Comparison of ENCODE assay signal across 8 cellular contexts in genomic region chr11:67239795-67240574, GRCh38. TPM values are rescaled to one million over a fixed set of nuclear protein-coding genes. Genes with fewer than 3 reads are reported as not detected.
DNase-seq lines count a peak whose midpoint lies in the region; ATAC-seq and TF ChIP-seq lines count a peak whose summit lies in the region.

No MANE protein-coding gene starts in this region.

- H2BK120ac ChIP-seq in mesendoderm (ENCODE audit: low read depth, low read length) = peak overlapping the region; percentile 63

- H3K79me2 ChIP-seq in mesendoderm (ENCODE audit: control insufficient read depth, insufficient read depth, low read length) = peaks cover 37% of the 10 kb centered on the region

- H3K23ac ChIP-seq in mesendoderm (ENCODE audit: low read length) = peak overlapping the region; percentile 48

- H4K5ac ChIP-seq in mesendoderm (ENCODE audit: low read length) = no peak overlapping the region

- TSS peak; percentile 67 for BruUV-seq in Caco-2 (replicated peaks; lab: Mats Ljungman, UMichigan)

- no peak overlapping the region for H2BK15ac ChIP-seq in mesendoderm (replicated peaks; ENCODE audit: low read depth)

- CTCF ChIA-PET in Caco-2 (lab: Charles Lee) = interaction anchor here (0.5 to 3.5 kb wide), 27 partner anchors 8 to 1186 kb away, joined by 3 to 22 read pairs (median 4); partner anchors contain the start of genes ANKRD13D, DPP3, KDM2A and PPP1CA

- peak overlapping the region; percentile 80 for H3K18ac ChIP-seq in mesendoderm (ENCODE audit: low read length)

- H3K4me2 ChIP-seq in mesendoderm (ENCODE audit: low read length) = peak overlapping the region; percentile 41

- H3K4me3 ChIP-seq in Caco-2 (ENCODE audit: low read depth, low read length) (peak overlapping the region; percentile 46), endocrine pancreas (ENCODE audit: control insufficient read depth, insufficient read depth, low read length) (peak overlapping the region; percentile 81), mesendoderm (ENCODE audit: low read length) (peak overlapping the region; percentile 99)

- POLR2A ChIA-PET in Caco-2 (lab: Charles Lee) = interaction anchor here (0.6 to 2.7 kb wide), 35 partner anchors 8 to 1234 kb away, joined by 3 to 49 read pairs (median 3); partner anchors contain the start of genes ANKRD13D, GRK2, KDM2A and MRPL11

- TF ChIP-seq CTCF in Caco-2 (IDR thresholded peaks at IDR 0.05; ENCODE audit: insufficient read depth in 1 of 2, low read depth in 1 of 2, low read length in 1 of 2, severe bottlenecking in 1 of 2, unreplicated experiment in 1 of 2) = no peak

- H3K9ac ChIP-seq in endocrine pancreas (ENCODE audit: control insufficient read depth, insufficient read depth, low read length) (peak overlapping the region; percentile 99), mesendoderm (ENCODE audit: low read length) (peak overlapping the region; percentile 95)

- H3K27me3 ChIP-seq in Caco-2 (replicated peaks; ENCODE audit: control insufficient read depth, insufficient read depth, low read length) (no peaks in the 10 kb centered on the region), endocrine pancreas (ENCODE audit: control insufficient read depth, insufficient read depth, low read length) (no peaks in the 10 kb centered on the region), mesendoderm (ENCODE audit: insufficient read depth, low read length, poor library complexity) (no peaks in the 10 kb centered on the region)

- no peaks in the 10 kb centered on the region for H3K9me3 Mint-ChIP-seq in Caco-2 (ENCODE audit: unreplicated experiment)

- H3K56ac ChIP-seq in mesendoderm (ENCODE audit: low read length) = peak overlapping the region; percentile 97

- peaks cover 14% of the 10 kb centered on the region for H3K79me1 ChIP-seq in mesendoderm (ENCODE audit: low read length)

- intact Hi-C loops in Caco-2 (cut with micrococcal nuclease; ENCODE audit: unreplicated experiment) = loop anchor here (1.0 to 10.0 kb wide), 6 partner anchors 8 to 345 kb away; partner anchors contain the start of genes ANKRD13D, GSTP1 and KDM2A

- no peaks in the 10 kb centered on the region for H3K27me3 Mint-ChIP-seq in Caco-2 (ENCODE audit: insufficient read depth, unreplicated experiment)

- H3K36me3 Mint-ChIP-seq in Caco-2 (ENCODE audit: insufficient read depth, unreplicated experiment) = peaks cover 64% of the 10 kb centered on the region

- peaks cover 34% of the 10 kb centered on the region for H3K4me1 Mint-ChIP-seq in Caco-2 (ENCODE audit: low read depth, unreplicated experiment)

- H4K8ac ChIP-seq in mesendoderm (ENCODE audit: low read depth, low read length) = no peak overlapping the region

- peak overlapping the region; percentile 98 for H3K27ac Mint-ChIP-seq in Caco-2 (ENCODE audit: unreplicated experiment)

- ATAC-seq in GM21381 (IDR thresholded peaks at IDR 0.05; ENCODE audit: unreplicated experiment) = peak; percentile 81

- peak overlapping the region; percentile 96 for H3K4me3 Mint-ChIP-seq in Caco-2 (ENCODE audit: unreplicated experiment)

- H2BK5ac ChIP-seq in mesendoderm (ENCODE audit: low read length) = peak overlapping the region; percentile 71

- H3K27ac ChIP-seq in mesendoderm (ENCODE audit: low read depth, low read length) = peak overlapping the region; percentile 75

- H3K4ac ChIP-seq in mesendoderm (ENCODE audit: low read depth, low read length) = peak overlapping the region; percentile 92

- no CpG with 5 or more reads among the region's 31 CpGs for WGBS in mesendoderm (ENCODE audit: extremely low coverage, insufficient coverage, low lambda C conversion rate)

- H3K4me1 ChIP-seq in Caco-2 (peaks cover 30% of the 10 kb centered on the region), endocrine pancreas (ENCODE audit: control insufficient read depth, insufficient read depth, low read length) (peaks cover 8% of the 10 kb centered on the region), mesendoderm (ENCODE audit: control insufficient read depth, low read depth, low read length) (peaks cover 7% of the 10 kb centered on the region)

- H3K9me3 ChIP-seq in Caco-2 (no peaks in the 10 kb centered on the region), endocrine pancreas (ENCODE audit: control insufficient read depth, low read length) (no peaks in the 10 kb centered on the region)

- H3K36me3 ChIP-seq in Caco-2 (ENCODE audit: control insufficient read depth, insufficient read depth, low read length) = 0 out of 2 replicates have a peak, but pooled peaks cover 1% of the 10 kb centered on the region
- no peaks in the 10 kb centered on the region for H3K36me3 ChIP-seq in endocrine pancreas (ENCODE audit: control insufficient read depth, insufficient read depth, low read length)
- peaks cover 4% of the 10 kb centered on the region for H3K36me3 ChIP-seq in mesendoderm (ENCODE audit: control insufficient read depth, insufficient read depth, low read length)

- H2AK5ac ChIP-seq in mesendoderm (ENCODE audit: low read length) = peak overlapping the region; percentile 64

- DNase-seq in Caco-2 (peak; percentile 100), HUDEP-2 (lab: John Stamatoyannopoulos, UW; ENCODE audit: unreplicated experiment in 76 of 76) (peak in 75 of 76 experiments; percentile 54 to 98 (median 95)), NOMO-1 treated with dmso at 0.1 percent for 144 hours (lab: John Stamatoyannopoulos, UW; ENCODE audit: unreplicated experiment) (peak; percentile 99), mesendoderm (peak; percentile 100)
- DNase-seq in activated CD8-positive, alpha-beta memory T cell treated with anti-CD3 and anti-CD28 coated beads, Interleukin-2, amount 50 U/mL, for 1 hour (ENCODE audit: extremely low read depth) = peak; percentile 91
- DNase-seq in stimulated activated CD8-positive, alpha-beta memory T cell treated with anti-CD3 and anti-CD28 coated beads, Interleukin-12 subunit alpha, Interleukin-12 subunit beta, amount 100 ng/mL, for 4 hours (ENCODE audit: low read depth) = peak; percentile 91

RNA-seq across cellular contexts. Expression of gene GRK2, which starts 26.3 kb away (rescaled TPM):
- 113 and 120 TPM in 2 replicates for total RNA-seq in Caco-2 (2022)
- polyA plus RNA-seq in mesendoderm (2013, experiment 1 of 2) = 30.4 TPM
- 30.6 TPM for polyA plus RNA-seq in mesendoderm (2013, experiment 2 of 2)

RNA-seq across cellular contexts. Expression of gene ANKRD13D, which starts 49.1 kb away (rescaled TPM):
- total RNA-seq in Caco-2 (2022) = 83.3 and 88.6 TPM in 2 replicates
- polyA plus RNA-seq in mesendoderm (2013, experiment 1 of 2) = 11.0 TPM
- polyA plus RNA-seq in mesendoderm (2013, experiment 2 of 2) = 12.5 TPM

Comparison
In these comparisons a context has a peak if more than half of its experiments do, and no peak if none do; other contexts are left out.
1. Peak in every context shown above with its lines: DNase-seq, ATAC-seq, H3K4me3 ChIP-seq and H3K27ac ChIP-seq.
2. H3K4me3 ChIP-seq: peak in every context shown above with its lines; median percentile 99 in mesendoderm; 81 in endocrine pancreas; 46 in Caco-2.